Comparison of ENCODE assay signal across 25 cellular contexts in the genomic region with DNA sequence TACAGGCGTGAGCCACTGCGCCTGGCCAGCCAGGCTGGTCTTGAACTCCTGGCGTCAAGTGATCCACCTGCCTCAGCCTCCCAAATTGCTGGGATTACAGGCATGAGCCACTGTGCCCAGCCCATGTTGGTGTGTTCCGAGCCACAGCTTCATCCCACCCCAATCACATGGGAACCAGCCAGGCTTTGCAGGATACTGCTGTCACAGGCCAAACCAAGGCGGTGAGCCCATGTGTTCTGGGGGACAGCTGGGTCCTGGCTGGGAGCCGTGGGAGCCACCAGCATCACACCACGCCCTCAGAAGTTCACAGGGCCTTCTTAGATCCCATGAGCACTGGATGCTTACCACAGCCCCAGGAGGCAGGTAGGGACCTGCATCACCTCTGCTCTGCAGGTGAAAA.
"Had no signal": no experiment of that assay in that cellular context is flagged by ENCODE, and none has a peak within 500 bp of the region (broad histone marks: within the 10 kb centered on the region; RNA-seq: fewer than 3 reads in every experiment).

No MANE protein-coding gene starts in this region.

- H3K4me3 ChIP-seq: heart right ventricle, hepatocyte, left ventricle myocardium inferior, neural progenitor cell, pancreas, prostate gland, spleen, suprapubic skin, thoracic aorta, tibial artery, upper lobe of right lung had no signal

- H3K9ac ChIP-seq: neural progenitor cell had no signal

- H3K36me3 Mint-ChIP-seq: neural progenitor cell had no signal

- ATAC-seq: heart right ventricle; natural killer cell; pancreas; right cardiac atrium; sciatic nerve; stimulated activated effector memory CD8-positive, alpha-beta T cell treated with anti-CD3 and anti-CD28 coated beads, Interleukin-12 subunit alpha, Interleukin-12 subunit beta, amount 100 ng/mL, for 72 hours; upper lobe of right lung had no signal

- H3K9me3 ChIP-seq: pancreas, prostate gland had no signal

- H3K27ac ChIP-seq: heart right ventricle, hepatocyte, left ventricle myocardium inferior, neural progenitor cell, pancreas, prostate gland, spleen, suprapubic skin, thoracic aorta, tibial artery, upper lobe of right lung had no signal

- H2AFZ ChIP-seq: hepatocyte, neural progenitor cell had no signal

- H3K4me3 Mint-ChIP-seq: memory B cell; naive B cell; natural killer cell; nephron progenitor cell; neural progenitor cell; stimulated activated effector memory CD8-positive, alpha-beta T cell treated with anti-CD3 and anti-CD28 coated beads, Interleukin-12 subunit alpha, Interleukin-12 subunit beta, amount 100 ng/mL, for 72 hours; stimulated activated naive CD8-positive, alpha-beta T cell treated with anti-CD3 and anti-CD28 coated beads, Interleukin-15, Interleukin-2, amounts not matched to agents 100 ng/mL and 50 ng/mL, for 24 hours had no signal

- H3K36me3 ChIP-seq: neural progenitor cell, pancreas, prostate gland, spleen, thoracic aorta, upper lobe of right lung had no signal

- H3K27me3 ChIP-seq: heart right ventricle, hepatocyte, neural progenitor cell, pancreas, spleen, suprapubic skin, tibial artery, upper lobe of right lung had no signal

- DNase-seq: heart right ventricle; islet precursor cell; left ventricle myocardium inferior; naive B cell; natural killer cell; nephron progenitor cell; retina; small intestine; spleen; stimulated activated CD4-positive, alpha-beta T cell treated with anti-CD3 and anti-CD28 coated beads, Interleukin-4, amount 100 ng/mL, for 24 hours; stimulated activated naive CD4-positive, alpha-beta T cell; tibial artery; trophoblast cell; upper lobe of right lung had no signal

- H3K4me1 ChIP-seq: pancreas had no signal

- H3K4me2 ChIP-seq: hepatocyte, neural progenitor cell had no signal

- H3K27me3 Mint-ChIP-seq: stimulated activated naive CD8-positive, alpha-beta T cell treated with anti-CD3 and anti-CD28 coated beads, Interleukin-15, Interleukin-2, amounts not matched to agents 100 ng/mL and 50 ng/mL, for 24 hours had no signal

- H3K4me1 Mint-ChIP-seq: memory B cell, naive B cell had no signal

- H3K79me2 ChIP-seq: hepatocyte had no signal

- H3K27ac Mint-ChIP-seq: memory B cell; natural killer cell; nephron progenitor cell; neural progenitor cell; stimulated activated effector memory CD8-positive, alpha-beta T cell treated with anti-CD3 and anti-CD28 coated beads, Interleukin-12 subunit alpha, Interleukin-12 subunit beta, amount 100 ng/mL, for 72 hours; stimulated activated naive CD8-positive, alpha-beta T cell treated with anti-CD3 and anti-CD28 coated beads, Interleukin-15, Interleukin-2, amounts not matched to agents 100 ng/mL and 50 ng/mL, for 24 hours had no signal
